Comparison of ENCODE assay signal across 8 cellular contexts in the genomic region with DNA sequence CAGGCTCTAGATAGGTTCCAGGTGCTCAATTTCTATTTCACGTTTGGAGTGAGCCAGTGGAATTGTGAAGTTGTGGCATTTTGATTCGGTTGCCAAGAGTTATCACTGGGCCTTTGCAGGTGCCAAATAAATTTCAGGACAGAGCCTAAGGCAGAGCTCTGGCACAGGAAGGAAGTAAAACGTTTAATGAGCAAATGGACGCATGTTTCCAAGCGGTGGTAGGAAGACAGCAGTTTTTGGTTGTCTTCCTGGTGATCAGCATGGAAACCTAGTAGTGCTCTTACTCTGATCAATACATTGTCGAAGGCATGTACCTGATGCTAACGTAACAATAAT. TPM values are rescaled to one million over a fixed set of nuclear protein-coding genes. Genes with fewer than 3 reads are reported as not detected.
DNase-seq lines count a peak whose midpoint lies in the region; ATAC-seq, FAIRE-seq and TF ChIP-seq lines count a peak whose summit lies in the region.

No MANE protein-coding gene starts in this region.

- no peaks in the 10 kb centered on the region for H3K27me3 Mint-ChIP-seq in chondrocyte (ENCODE audit: low read depth)

- no peaks in the 10 kb centered on the region for H3K9me3 ChIP-seq in HUES6 (ENCODE audit: control insufficient read depth, insufficient read depth, low read depth, low read length)
- no peaks in the 10 kb centered on the region for H3K9me3 ChIP-seq in mucosa of descending colon

- FAIRE-seq in HTR-8/SVneo (lab: Jason Lieb, UNC) = no peak

- H3K4me3 ChIP-seq in HUES6 (ENCODE audit: low read depth, low read length) (peak overlapping the region; percentile 62), mucosa of descending colon (peak overlapping the region; percentile 14)

- in situ Hi-C loops in ACHN (cut with HindIII; ENCODE audit: low pct_ligation_motif_present, low pct_unique_long_range_greater_than_20kb, low sequenced_read_pairs) = no loop called here

- peak overlapping the region; percentile 84 for H3K27ac Mint-ChIP-seq in chondrocyte (ENCODE audit: unreplicated experiment)

- peak overlapping the region; percentile 81 for H3K4me3 Mint-ChIP-seq in chondrocyte (ENCODE audit: unreplicated experiment)

- H3K9me3 Mint-ChIP-seq in chondrocyte (ENCODE audit: low read depth) = no peaks in the 10 kb centered on the region

- H3K4me1 Mint-ChIP-seq in chondrocyte (ENCODE audit: low read depth) = peaks cover 50% of the 10 kb centered on the region

- intact Hi-C loops in mucosa of descending colon (cut with DNase I, micrococcal nuclease) = no loop called here

- DNase-seq in ACHN (peak; percentile 47), chondrocyte (ENCODE audit: low spot score) (no peak), mucosa of descending colon (no peak), iPS-NIHi7 (ENCODE audit: extremely low spot score) (no peak), NCI-H2107 (lab: John Stamatoyannopoulos, UW) (no peak), HTR-8/SVneo (ENCODE audit: insufficient read length, low spot score) (no peak)

- peaks cover 18% of the 10 kb centered on the region for H3K27me3 ChIP-seq in HUES6 (ENCODE audit: control insufficient read depth, insufficient read depth, low read length)

- H3K36me3 ChIP-seq in HUES6 (ENCODE audit: control insufficient read depth, insufficient read depth, low read length) (no peaks in the 10 kb centered on the region), mucosa of descending colon (ENCODE audit: low read depth) (no peaks in the 10 kb centered on the region)

- H3K4me1 ChIP-seq in HUES6 (ENCODE audit: control insufficient read depth, insufficient read depth, low read length) = no peaks in the 10 kb centered on the region
- peaks cover 4% of the 10 kb centered on the region for H3K4me1 ChIP-seq in mucosa of descending colon (ENCODE audit: low read depth)

- no peak overlapping the region for H3K27ac ChIP-seq in HUES6 (ENCODE audit: low read depth, low read length)

- ATAC-seq in mucosa of descending colon = peak; percentile 38
- no peak for ATAC-seq in GM21515 (IDR thresholded peaks at IDR 0.05; ENCODE audit: unreplicated experiment)

- no peak for TF ChIP-seq CTCF in chondrocyte (IDR thresholded peaks at IDR 0.05)
- no peak for TF ChIP-seq CTCF in mucosa of descending colon (IDR thresholded peaks at IDR 0.05)

- H3K36me3 Mint-ChIP-seq in chondrocyte (ENCODE audit: low read depth) = no peaks in the 10 kb centered on the region

- H3K9ac ChIP-seq in HUES6 (ENCODE audit: low read length) = no peak overlapping the region

RNA-seq across cellular contexts. Expression of a gene that starts 0.5 kb away (rescaled TPM):
- total RNA-seq in chondrocyte (0.27 to 0.72 TPM (median 0.40 TPM) in 3 replicates), mucosa of descending colon (100 to 1,000 TPM in 1 of 3 donors, 10 to 100 TPM in 2; 26.1 to 116 (median 45.4) TPM)

RNA-seq across cellular contexts. Expression of a gene that starts 29.3 kb away (rescaled TPM):
- total RNA-seq in chondrocyte (43.1 to 55.2 TPM (median 45.6 TPM) in 3 replicates), mucosa of descending colon (10 to 100 TPM; 42.8 to 55.0 (median 45.2) TPM)

Comparison
In these comparisons a context has a peak if more than half of its experiments do, and no peak if none do; other contexts are left out.
1. RNA of a gene that starts 0.5 kb away (total RNA-seq): 26.1 to 116 TPM in mucosa of descending colon; 0.27 to 0.72 TPM in chondrocyte; every median in the first group is over 10 times any median in the second.